Comparison of ENCODE assay signal across 19 cellular contexts in the genomic region with DNA sequence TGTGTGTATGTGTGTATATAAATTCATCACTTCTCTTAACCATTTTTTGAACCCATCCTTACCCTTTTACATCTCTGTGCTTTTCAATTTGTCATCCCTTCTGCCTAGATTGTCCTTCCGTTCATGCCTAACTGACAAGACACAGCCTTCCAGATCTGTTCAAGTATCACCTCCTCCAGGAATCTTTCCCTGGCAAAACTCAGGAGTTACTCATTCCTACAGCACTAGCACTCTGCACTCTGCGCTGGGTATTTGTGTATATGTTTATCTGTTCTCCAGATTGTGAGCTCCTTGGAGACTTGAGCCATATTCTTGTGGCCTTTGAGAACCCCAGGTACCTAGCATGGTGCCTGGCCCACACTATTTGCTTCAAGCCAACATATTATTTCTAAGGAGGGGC. TPM values are rescaled to one million over a fixed set of nuclear protein-coding genes. Genes with fewer than 3 reads are reported as not detected.
DNase-seq lines count a peak whose midpoint lies in the region; ATAC-seq, FAIRE-seq and TF ChIP-seq lines count a peak whose summit lies in the region.
"Had no signal": no experiment of that assay in that cellular context is flagged by ENCODE, and none has a peak within 500 bp of the region (broad histone marks: within the 10 kb centered on the region; RNA-seq: fewer than 3 reads in every experiment).

No MANE protein-coding gene starts in this region.

- H3K4me2 ChIP-seq in GM23248 (ENCODE audit: unreplicated experiment) (no peak overlapping the region), K562 (ENCODE audit: insufficient read depth, low read length) (no peak overlapping the region)

- H4K20me1 ChIP-seq in GM23248 (ENCODE audit: insufficient read depth) (no peaks in the 10 kb centered on the region), K562 (replicated peaks; ENCODE audit: control insufficient read depth, insufficient read depth, low read length) (no peaks in the 10 kb centered on the region)

- H3K4me3 ChIP-seq in ACC112 (ENCODE audit: low read depth, low read length): no peak overlapping the region
- H3K4me3 ChIP-seq in GM23248: no peak overlapping the region
- no peak overlapping the region for H3K4me3 ChIP-seq in K562
- H3K4me3 ChIP-seq in kidney (ENCODE audit: low read length in 2 of 2): no peak overlapping the region
- no peak overlapping the region for H3K4me3 ChIP-seq in esophagus muscularis mucosa
- no peak overlapping the region for H3K4me3 ChIP-seq in right lobe of liver

- CTCF ChIA-PET in K562 (lab: Yijun Ruan, JAX; ENCODE audit: low intra/inter-chr PET ratio): no interaction called here

- H3K4me1 ChIP-seq in ACC112 (ENCODE audit: control insufficient read depth, insufficient read depth, low read length, unreplicated experiment): no peaks in the 10 kb centered on the region
- H3K4me1 ChIP-seq in GM23248 (ENCODE audit: insufficient read depth): no peaks in the 10 kb centered on the region
- H3K4me1 ChIP-seq in K562 (replicated peaks in 1 of 2; ENCODE audit: control insufficient read depth in 2 of 2, insufficient read depth in 2 of 2, low read length in 2 of 2): peaks cover 0 to 4% of the 10 kb centered on the region in 2 experiments; a peak in 2 of 5 replicates
- no peaks in the 10 kb centered on the region for H3K4me1 ChIP-seq in kidney (ENCODE audit: control insufficient read depth in 1 of 2, insufficient read depth in 1 of 2, low read depth in 1 of 2, low read length in 2 of 2)
- no peaks in the 10 kb centered on the region for H3K4me1 ChIP-seq in esophagus muscularis mucosa
- no peaks in the 10 kb centered on the region for H3K4me1 ChIP-seq in right lobe of liver
- H3K4me1 ChIP-seq: BE2C had no signal

- WGBS in GM23248 (ENCODE audit: low coverage in 1 of 2, low lambda C conversion rate in 2 of 2, missing lambda C conversion rate in 2 of 2), 2 experiments: 9 to 14% methylated on average over 2 of the region's 2 CpGs
- WGBS in K562 (ENCODE audit: insufficient coverage, low coverage, missing lambda C conversion rate): 53% methylated on average over 2 of the region's 2 CpGs
- WGBS in esophagus muscularis mucosa: 89% methylated on average over 2 of the region's 2 CpGs
- WGBS in right lobe of liver (ENCODE audit: insufficient coverage, low coverage, low lambda C conversion rate, missing lambda C conversion rate): 83% methylated on average over 1 of the region's 2 CpGs

- intact Hi-C loops in K562 (cut with micrococcal nuclease): no loop called here
- intact Hi-C loops in kidney (cut with DNase I): no loop called here
- intact Hi-C loops in esophagus muscularis mucosa (cut with DNase I): no loop called here
- intact Hi-C loops in right lobe of liver (cut with DNase I): no loop called here

- H3K9me3 ChIP-seq in GM23248 (ENCODE audit: low read depth) (no peaks in the 10 kb centered on the region), K562 (replicated peaks; ENCODE audit: control insufficient read depth, insufficient read depth, low read depth, low read length) (no peaks in the 10 kb centered on the region), kidney (ENCODE audit: control insufficient read depth in 1 of 2, low read length in 2 of 2) (no peaks in the 10 kb centered on the region), esophagus muscularis mucosa (no peaks in the 10 kb centered on the region), right lobe of liver (no peaks in the 10 kb centered on the region)
- H3K9me3 ChIP-seq: BE2C had no signal

- no peak for TF ChIP-seq POLR2A in K562 (conservative IDR thresholded peaks at IDR 0.05)
- no peak for TF ChIP-seq POLR2A in esophagus muscularis mucosa (IDR thresholded peaks at IDR 0.05; ENCODE audit: low read depth)
- TF ChIP-seq POLR2A in right lobe of liver (IDR thresholded peaks at IDR 0.05): no peak

- peaks cover 6% of the 10 kb centered on the region for H3F3A ChIP-seq in GM23248 (ENCODE audit: insufficient read depth)

- no peaks in the 10 kb centered on the region for H3K9me2 ChIP-seq in GM23248 (ENCODE audit: insufficient read depth)

- H2AFZ ChIP-seq in ACC112 (ENCODE audit: low read length, unreplicated experiment): peak overlapping the region; percentile 65
- H2AFZ ChIP-seq in GM23248: 0 out of 2 replicates have a peak overlapping the region, but pooled peaks have one; percentile 32
- H2AFZ ChIP-seq in K562 (ENCODE audit: low read depth, low read length): peak overlapping the region; percentile 53; the same call in 1 of the 2 replicates

- DNase-seq in GM23248 (peak; percentile 52), K562 (ENCODE audit: extremely low read depth in 1 of 4, low spot score in 3 of 4) (peak in 1 of 4 experiments; percentile 2), kidney (peak; percentile 5), esophagus muscularis mucosa (ENCODE audit: extremely low spot score) (no peak), right lobe of liver (no peak), AG08395 (ENCODE audit: low spot score) (no peak), NCI-H1105 (lab: John Stamatoyannopoulos, UW) (no peak)
- DNase-seq: BE2C; CD8-positive, alpha-beta T cell; COR-L47; DMS153; DMS79 treated with DMSO at 0.1 percent for 48 hours; GDM1; H7 had no signal

- in situ Hi-C loops in GM23248 (cut with MboI): no loop called here
- in situ Hi-C loops in K562 (cut with MboI): no loop called here

- TF ChIP-seq EP300 in K562 (IDR thresholded peaks at IDR 0.05; ENCODE audit: low read length) (no peak), esophagus muscularis mucosa (IDR thresholded peaks at IDR 0.05) (no peak)

- no peaks in the 10 kb centered on the region for H3K79me2 ChIP-seq in ACC112 (ENCODE audit: control insufficient read depth, insufficient read depth, low read length, unreplicated experiment)
- H3K79me2 ChIP-seq in GM23248 (ENCODE audit: insufficient read depth): no peaks in the 10 kb centered on the region
- no peaks in the 10 kb centered on the region for H3K79me2 ChIP-seq in K562 (ENCODE audit: control insufficient read depth, insufficient read depth, low read length)

- H3K9me1 ChIP-seq in K562 (ENCODE audit: control insufficient read depth, insufficient read depth, low read length): no peaks in the 10 kb centered on the region

- POLR2A ChIA-PET in K562 (lab: Yijun Ruan, JAX): interaction anchor here (1.0 to 1.1 kb wide), 2 partner anchors 10 to 12 kb away, joined by 3 to 6 read pairs; no protein-coding TSS in a partner anchor

- no TSS peak for BruUV-seq in K562 (replicated peaks; lab: Mats Ljungman, UMichigan)

- no peak overlapping the region for H3K27ac ChIP-seq in ACC112 (ENCODE audit: low read depth, low read length)
- no peak overlapping the region for H3K27ac ChIP-seq in GM23248
- H3K27ac ChIP-seq in K562 (ENCODE audit: extremely low read depth, low read depth, low read length): no peak overlapping the region
- H3K27ac ChIP-seq in kidney (ENCODE audit: low read depth in 2 of 2, low read length in 2 of 2): no peak overlapping the region
- H3K27ac ChIP-seq in esophagus muscularis mucosa (replicated peaks in 1 of 4): no peak overlapping the region
- H3K27ac ChIP-seq in right lobe of liver: no peak overlapping the region
- H3K27ac ChIP-seq: 22Rv1, C4-2B, HL-60 had no signal

- H3K36me3 ChIP-seq in ACC112 (ENCODE audit: insufficient read depth, low read length) (no peaks in the 10 kb centered on the region), GM23248 (ENCODE audit: low read depth) (no peaks in the 10 kb centered on the region), K562 (ENCODE audit: control insufficient read depth, insufficient read depth, low read length) (no peaks in the 10 kb centered on the region), kidney (ENCODE audit: control insufficient read depth in 1 of 2, insufficient read depth in 2 of 2, low read length in 2 of 2) (no peaks in the 10 kb centered on the region), esophagus muscularis mucosa (no peaks in the 10 kb centered on the region), right lobe of liver (no peaks in the 10 kb centered on the region)
- H3K36me3 ChIP-seq: BE2C had no signal

- FAIRE-seq in K562 (lab: Jason Lieb, UNC): peak; percentile 69
- no peak for FAIRE-seq in kidney (lab: Jason Lieb, UNC)
- FAIRE-seq: D721Med had no signal

- TF ChIP-seq CTCF in K562 (IDR thresholded peaks at IDR 0.05 in 2 of 3, conservative IDR thresholded peaks at IDR 0.05 in 1 of 3; ENCODE audit: insufficient read depth in 2 of 3, low read depth in 1 of 3, low read length in 3 of 3) (no peak), kidney (IDR thresholded peaks at IDR 0.05; ENCODE audit: borderline replicate concordance, extremely low read depth, insufficient read depth) (no peak), esophagus muscularis mucosa (IDR thresholded peaks at IDR 0.05) (no peak), right lobe of liver (IDR thresholded peaks at IDR 0.05) (no peak)

- TF ChIP-seq RAD21 in K562 (CRISPR knock-in tag; conservative IDR thresholded peaks at IDR 0.05 in 1 of 2, IDR thresholded peaks at IDR 0.05 in 1 of 2): no peak

- H3K27me3 ChIP-seq in ACC112 (ENCODE audit: insufficient read depth, low read length) (no peaks in the 10 kb centered on the region), GM23248 (replicated peaks; ENCODE audit: insufficient read depth) (no peaks in the 10 kb centered on the region), K562 (ENCODE audit: control insufficient read depth in 2 of 2, insufficient read depth in 2 of 2, low read length in 2 of 2) (no peaks in the 10 kb centered on the region), esophagus muscularis mucosa (no peaks in the 10 kb centered on the region), right lobe of liver (no peaks in the 10 kb centered on the region)
- H3K27me3 ChIP-seq: BE2C had no signal

- no peak overlapping the region for H3K9ac ChIP-seq in GM23248
- H3K9ac ChIP-seq in K562 (ENCODE audit: insufficient read depth in 1 of 2, low read depth in 2 of 2, low read length in 2 of 2): no peak overlapping the region
- H3K9ac ChIP-seq in kidney (ENCODE audit: low read length in 2 of 2): no peak overlapping the region

- ATAC-seq in K562: no peak; the same call in 2 of the 3 replicates
- no peak for ATAC-seq in right lobe of liver
- ATAC-seq: CD8-positive, alpha-beta T cell had no signal

RNA-seq across cellular contexts. Expression of a gene that starts 26.8 kb away (rescaled TPM):
- 7.0 and 9.5 TPM in 2 replicates for total RNA-seq in GM23248 (2014; rRNA removed; shearing (Covaris generic))
- 4.5 and 4.9 TPM in 2 replicates for polyA plus RNA-seq in GM23248 (2016; fragmentation: Nextera tagmentation; extraction: Ambion mirVana)
- 17.1 and 54.2 TPM in 2 replicates for total RNA-seq in K562 (2011; cell fraction: chromatin; rRNA removed; ENCODE audit: low replicate concordance)
- total RNA-seq in K562 (2011; cell fraction: nucleolus; rRNA removed): 6.3 and 9.7 TPM in 2 replicates
- total RNA-seq in K562 (2011; cell fraction: nucleoplasm; rRNA removed): 13.3 and 22.9 TPM in 2 replicates
- 7.4 and 9.8 TPM in 2 replicates for total RNA-seq in K562 (2014; rRNA removed)
- total RNA-seq in K562 (2014; rRNA removed; fragmentation: Illumina TruSeq; extraction: Trizol): 9.0 and 9.7 TPM in 2 replicates
- 8.6 and 9.1 TPM in 2 replicates for total RNA-seq in K562 (2015; rRNA removed; fragmentation: Illumina TruSeq; extraction: Trizol)
- 23.3 and 25.9 TPM in 2 replicates for total RNA-seq in K562 (2021)
- 14.9 and 17.0 TPM in 2 replicates for polyA plus RNA-seq in K562 (2011; rRNA removed)
- polyA plus RNA-seq in K562 (2011; cell fraction: cytosol; rRNA removed): 7.3 and 9.0 TPM in 2 replicates
- 12.3 and 15.5 TPM in 2 replicates for polyA plus RNA-seq in K562 (2011; cell fraction: nucleus; rRNA removed)
- 10.6 and 11.4 TPM in 2 replicates for polyA plus RNA-seq in K562 (2012)
- polyA plus RNA-seq in K562 (2014; fragmentation: Illumina TruSeq; extraction: Trizol): 15.5 and 17.4 TPM in 2 replicates
- polyA plus RNA-seq in K562 (2014; fragmentation: Nextera tagmentation; extraction: Ambion mirVana): 1 to 10 TPM; 2.2 to 2.5 TPM
- 8.8 and 9.5 TPM in 2 replicates for polyA plus RNA-seq in K562 (2014; rRNA removed)
- polyA minus RNA-seq in K562 (2011; rRNA and poly(A)+ RNA removed): 33.8 and 34.9 TPM in 2 replicates
- polyA minus RNA-seq in K562 (2011; cell fraction: cytosol; rRNA and poly(A)+ RNA removed): 13.4 and 14.1 TPM in 2 replicates
- polyA minus RNA-seq in K562 (2011; cell fraction: nucleus; rRNA and poly(A)+ RNA removed): 9.0 and 14.2 TPM in 2 replicates
- 41.0 TPM for total RNA-seq in kidney
- polyA plus RNA-seq in kidney (ENCODE audit: insufficient read depth, low read depth, low replicate concordance): 2.6 TPM
- total RNA-seq in esophagus muscularis mucosa: 10 to 100 TPM; 17.4 to 25.1 (median 20.5) TPM
- total RNA-seq in right lobe of liver: 10 to 100 TPM in 5 of 6 experiments, 1 to 10 TPM in 1; 9.1 to 13.4 (median 12.0) TPM

Comparison
In these comparisons a context has a peak if more than half of its experiments do, and no peak if none do; other contexts are left out.
1. DNase-seq: peak in GM23248 (single experiment) and kidney (single experiment); none in esophagus muscularis mucosa (single experiment), right lobe of liver (0 of 3), AG08395 (single experiment) and NCI-H1105 (single experiment).
2. Peak in every context shown above with its lines, with median percentiles within 50 percentile points of each other: H2AFZ ChIP-seq.